Comparison of ENCODE assay signal across 8 cellular contexts in genomic region chr9:96219615-96220257, GRCh38.
A peak's percentile ranks its signal among the peaks of the same experiment; 100 is the strongest.
DNase-seq lines count a peak whose midpoint lies in the region; ATAC-seq, FAIRE-seq and TF ChIP-seq lines count a peak whose summit lies in the region.

No MANE protein-coding gene starts in this region.

- no peak overlapping the region for H3K27ac ChIP-seq in Panc1 (ENCODE audit: low read length)
- no peak overlapping the region for H3K27ac ChIP-seq in mammary epithelial cell (ENCODE audit: insufficient read depth, low read depth, low read length)
- no peak overlapping the region for H3K27ac ChIP-seq in small intestine (ENCODE audit: low read depth in 1 of 2, low read length in 1 of 2)

- FAIRE-seq in small intestine (lab: Jason Lieb, UNC), result no peak

- H3K9me3 ChIP-seq in Panc1 (ENCODE audit: control insufficient read depth, insufficient read depth, low read depth, low read length) (peaks cover under 1% of the 10 kb centered on the region; the same call in 1 of the 2 replicates), mammary epithelial cell (replicated peaks; ENCODE audit: insufficient read depth, low read length) (peaks cover 12% of the 10 kb centered on the region), small intestine (ENCODE audit: control insufficient read depth, low read depth) (no peaks in the 10 kb centered on the region)

- H3K4me1 ChIP-seq in Panc1 (ENCODE audit: control insufficient read depth, insufficient read depth, low read length), result no peaks in the 10 kb centered on the region
- H3K4me1 ChIP-seq in mammary epithelial cell (ENCODE audit: insufficient read depth, low read length), result peaks cover 3% of the 10 kb centered on the region
- peaks cover 0 to 3% of the 10 kb centered on the region in 2 donors for H3K4me1 ChIP-seq in small intestine (ENCODE audit: control insufficient read depth in 2 of 2, insufficient read depth in 1 of 2, low read depth in 1 of 2, low read length in 1 of 2)

- POLR2A ChIA-PET in Panc1 (lab: Charles Lee), result no interaction called here

- no peak overlapping the region for H3K27ac Mint-ChIP-seq in stimulated activated naive CD8-positive, alpha-beta T cell treated with anti-CD3 and anti-CD28 coated beads, Interleukin-15, amount 100 ng/mL, for 72 hours

- peaks cover 9 to 11% of the 10 kb centered on the region in 2 donors for H3K9me3 Mint-ChIP-seq in stimulated activated naive CD8-positive, alpha-beta T cell treated with anti-CD3 and anti-CD28 coated beads, Interleukin-15, amount 100 ng/mL, for 72 hours

- peak overlapping the region; percentile 28 for H2AFZ ChIP-seq in mammary epithelial cell (ENCODE audit: low read depth, low read length)

- no peaks in the 10 kb centered on the region for H3K36me3 ChIP-seq in Panc1 (ENCODE audit: control insufficient read depth, insufficient read depth, low read length)
- no peaks in the 10 kb centered on the region for H3K36me3 ChIP-seq in mammary epithelial cell (ENCODE audit: insufficient read depth, low read length)
- no peaks in the 10 kb centered on the region for H3K36me3 ChIP-seq in small intestine (ENCODE audit: control insufficient read depth in 2 of 2, insufficient read depth in 2 of 2, low read length in 2 of 2)

- H3K27me3 ChIP-seq in Panc1 (ENCODE audit: control insufficient read depth, insufficient read depth, low read length) (no peaks in the 10 kb centered on the region), mammary epithelial cell (ENCODE audit: insufficient read depth, low read length) (peaks cover 21% of the 10 kb centered on the region), small intestine (ENCODE audit: control insufficient read depth in 2 of 2, insufficient read depth in 2 of 2, low read length in 2 of 2) (peaks cover 0 to 3% of the 10 kb centered on the region in 2 donors)

- peak; percentile 4 for DNase-seq in DMS53 treated with DMSO at 0.1 percent for 48 hours (lab: John Stamatoyannopoulos, UW; ENCODE audit: unreplicated experiment)
- DNase-seq in Panc1 (ENCODE audit: low read depth, low spot score), result no peak
- peak; percentile 15 for DNase-seq in mammary epithelial cell
- DNase-seq in left lobe of liver (ENCODE audit: low spot score), result no peak
- DNase-seq in stimulated activated naive CD8-positive, alpha-beta T cell treated with anti-CD3 and anti-CD28 coated beads, Interleukin-15, amount 100 ng/mL, for 72 hours, result peak; percentile 24 to 26
- DNase-seq in superior temporal gyrus (ENCODE audit: extremely low spot score), result no peak
- no peak for DNase-seq in small intestine

- no peak overlapping the region for H3K9ac ChIP-seq in mammary epithelial cell (ENCODE audit: insufficient read depth, low read length)

- dilution Hi-C loops in mammary epithelial cell (cut with HindIII; ENCODE audit: low sequenced_read_pairs), result no loop called here

- ATAC-seq in Panc1 (no peak), left lobe of liver (peak; percentile 47), HG03520 (IDR thresholded peaks at IDR 0.05; ENCODE audit: unreplicated experiment) (no peak)
- no peak for ATAC-seq in stimulated activated naive CD8-positive, alpha-beta T cell treated with anti-CD3 and anti-CD28 coated beads, Interleukin-15, amount 100 ng/mL, for 72 hours

- TF ChIP-seq CTCF in Panc1 (IDR thresholded peaks at IDR 0.05), result peak; percentile 85
- TF ChIP-seq CTCF in mammary epithelial cell (conservative IDR thresholded peaks at IDR 0.05 in 1 of 2, IDR thresholded peaks at IDR 0.05 in 1 of 2; ENCODE audit: extremely low read depth in 1 of 2, insufficient read depth in 1 of 2, low read depth in 1 of 2, low read length in 2 of 2), result peak; percentile 40 to 70

- intact Hi-C loops in Panc1 (cut with micrococcal nuclease; ENCODE audit: unreplicated experiment), result no loop called here
- intact Hi-C loops in mammary epithelial cell (cut with micrococcal nuclease), result loop anchor here (10.0 kb wide), 1 partner anchor 715 kb away; no protein-coding TSS in a partner anchor

- CTCF ChIA-PET in Panc1 (lab: Charles Lee), result interaction anchor here (0.6 kb wide), 1 partner anchor 57 kb away, joined by 3 read pairs; no protein-coding TSS in a partner anchor
- CTCF ChIA-PET in mammary epithelial cell (lab: Charles Lee; ENCODE audit: low non-redundant PET), result interaction anchor here (0.6 kb wide), 1 partner anchor 1012 kb away, joined by 3 read pairs; no protein-coding TSS in a partner anchor

- H4K20me1 ChIP-seq in mammary epithelial cell (ENCODE audit: insufficient read depth, low read length), result no peaks in the 10 kb centered on the region

- peaks cover 37% of the 10 kb centered on the region for H3K4me1 Mint-ChIP-seq in stimulated activated naive CD8-positive, alpha-beta T cell treated with anti-CD3 and anti-CD28 coated beads, Interleukin-15, amount 100 ng/mL, for 72 hours

- H3K4me3 ChIP-seq in Panc1 (ENCODE audit: low read depth in 2 of 2, low read length in 2 of 2), result no peak overlapping the region
- no peak overlapping the region for H3K4me3 ChIP-seq in mammary epithelial cell (replicated peaks in 1 of 3; ENCODE audit: insufficient read depth in 1 of 3, low read depth in 2 of 3, low read length in 3 of 3)
- peak overlapping the region in 1 of 2 donors; percentile 40 for H3K4me3 ChIP-seq in small intestine (ENCODE audit: low read depth in 1 of 2, low read length in 2 of 2)

- in situ Hi-C loops in Panc1 (cut with HindIII; ENCODE audit: low pct_unique_long_range_greater_than_20kb, low sequenced_read_pairs) (no loop called here), mammary epithelial cell (cut with MboI; ENCODE audit: low sequenced_read_pairs in 2 of 2) (loop anchor here in 1 of 2 donors (10.0 kb wide), 1 partner anchor 495 kb away; no protein-coding TSS in a partner anchor)

- 14% methylated on average over 21 of the region's 23 CpGs for WGBS in mammary epithelial cell (ENCODE audit: low coverage, missing lambda C conversion rate)
- WGBS in small intestine, 3 donors, result 19 to 34% (median 26%) methylated on average over 20 to 23 of the region's 23 CpGs

- BruUV-seq in Panc1 (replicated peaks; lab: Mats Ljungman, UMichigan) (no TSS peak), mammary epithelial cell (replicated peaks; lab: Mats Ljungman, UMichigan) (no TSS peak)

- peak overlapping the region in 1 of 2 donors; percentile 78 for H3K4me3 Mint-ChIP-seq in stimulated activated naive CD8-positive, alpha-beta T cell treated with anti-CD3 and anti-CD28 coated beads, Interleukin-15, amount 100 ng/mL, for 72 hours

- no peaks in the 10 kb centered on the region for H3K79me2 ChIP-seq in mammary epithelial cell (ENCODE audit: insufficient read depth, low read length)

- peak overlapping the region; percentile 63 for H3K4me2 ChIP-seq in mammary epithelial cell (ENCODE audit: insufficient read depth, low read depth, low read length)

- H3K27me3 Mint-ChIP-seq in stimulated activated naive CD8-positive, alpha-beta T cell treated with anti-CD3 and anti-CD28 coated beads, Interleukin-15, amount 100 ng/mL, for 72 hours, result peaks cover 89% of the 10 kb centered on the region

Comparison
In these comparisons a context has a peak if more than half of its experiments do, and no peak if none do; other contexts are left out.
1. DNase-seq: peak in DMS53 treated with DMSO at 0.1 percent for 48 hours (single experiment), mammary epithelial cell (single experiment) and stimulated activated naive CD8-positive, alpha-beta T cell treated with anti-CD3 and anti-CD28 coated beads, Interleukin-15, amount 100 ng/mL, for 72 hours (2 of 2); none in Panc1 (single experiment), left lobe of liver (single experiment), superior temporal gyrus (single experiment) and small intestine (single experiment).